Comparison of ENCODE assay signal across 1 cellular context in genomic region chr3:146093928-146094327, GRCh38.
TF ChIP-seq lines count a peak whose summit lies in the region.

No MANE protein-coding gene starts in this region.

TF ChIP-seq in WTC11, 78 proteins besides CTCF, POLR2A, EP300 and RAD21 (continued from another document):
- TF ChIP-seq AR (CRISPR knock-in tag; IDR thresholded peaks at IDR 0.05): no peak
- no peak for TF ChIP-seq ZNF396 (CRISPR knock-in tag; IDR thresholded peaks at IDR 0.05; ENCODE audit: borderline replicate concordance)
